In genomic region chr1:205122489-205122882, GRCh38 we compare ENCODE assay signal across 8 cellular contexts. TPM values are rescaled to one million over a fixed set of nuclear protein-coding genes. Genes with fewer than 3 reads are reported as not detected.
A peak's percentile ranks its signal among the peaks of the same experiment; 100 is the strongest.
DNase-seq lines count a peak whose midpoint lies in the region; ATAC-seq, FAIRE-seq and TF ChIP-seq lines count a peak whose summit lies in the region.

No MANE protein-coding gene starts in this region.

- H3K9me1 ChIP-seq in keratinocyte (ENCODE audit: control insufficient read depth, extremely low read depth, insufficient read depth, low read length) = no peaks in the 10 kb centered on the region

- no peaks in the 10 kb centered on the region for H3K27me3 ChIP-seq in CD4-positive, CD25-positive, alpha-beta regulatory T cell (ENCODE audit: control insufficient read depth, insufficient read depth, low read length)
- H3K27me3 ChIP-seq in keratinocyte (ENCODE audit: control insufficient read depth, extremely low read depth, insufficient read depth, low read length) = no peaks in the 10 kb centered on the region
- H3K27me3 ChIP-seq in testis = no peaks in the 10 kb centered on the region

- peaks cover 30% of the 10 kb centered on the region for H3K4me1 ChIP-seq in CD4-positive, CD25-positive, alpha-beta regulatory T cell (ENCODE audit: control insufficient read depth, insufficient read depth, low read length, poor library complexity, severe bottlenecking)
- H3K4me1 ChIP-seq in keratinocyte (ENCODE audit: control insufficient read depth, extremely low read depth, insufficient read depth, low read length) (peaks cover 15% of the 10 kb centered on the region), testis (peaks cover 13% of the 10 kb centered on the region)

- H3K9me3 ChIP-seq in CD4-positive, CD25-positive, alpha-beta regulatory T cell (ENCODE audit: control insufficient read depth in 2 of 2, low read length in 2 of 2) = no peaks in the 10 kb centered on the region
- H3K9me3 ChIP-seq in keratinocyte (ENCODE audit: control insufficient read depth, low read depth, low read length) (no peaks in the 10 kb centered on the region), testis (no peaks in the 10 kb centered on the region)

- peak overlapping the region; percentile 98 to 100 (median 100) for H3K27ac Mint-ChIP-seq in CD4-positive, CD25-positive, alpha-beta regulatory T cell
- H3K27ac Mint-ChIP-seq in activated naive CD8-positive, alpha-beta T cell treated with anti-CD3 and anti-CD28 coated beads for 36 hours = peak overlapping the region; percentile 99

- no peaks in the 10 kb centered on the region for H4K20me1 ChIP-seq in keratinocyte (ENCODE audit: control insufficient read depth, extremely low read depth, insufficient read depth, low read length)

- dilution Hi-C loops in keratinocyte (cut with MboI; ENCODE audit: extremely low pct_ligation_motif_present, low sequenced_read_pairs) = no loop called here

- intact Hi-C loops in testis (cut with DNase I; ENCODE audit: low total_unique reads) = loop anchor here (5.0 kb wide), 1 partner anchor 90 kb away; the partner anchor contains the start of gene DSTYK

- no peak for TF ChIP-seq CTCF in keratinocyte (optimal IDR thresholded peaks at IDR 0.05 in 1 of 3, IDR thresholded peaks at IDR 0.05 in 1 of 3, conservative IDR thresholded peaks at IDR 0.05 in 1 of 3; ENCODE audit: extremely low read depth in 1 of 3, insufficient read depth in 2 of 3, low read length in 3 of 3)
- no peak for TF ChIP-seq CTCF in testis (IDR thresholded peaks at IDR 0.05)

- peaks cover 6% of the 10 kb centered on the region for H3K36me3 ChIP-seq in CD4-positive, CD25-positive, alpha-beta regulatory T cell (ENCODE audit: control insufficient read depth, insufficient read depth, low read length)
- peaks cover 2 to 3% of the 10 kb centered on the region in 2 experiments for H3K36me3 ChIP-seq in keratinocyte (ENCODE audit: control insufficient read depth in 2 of 2, extremely low read depth in 1 of 2, insufficient read depth in 2 of 2, low read length in 2 of 2)
- no peaks in the 10 kb centered on the region for H3K36me3 ChIP-seq in testis (ENCODE audit: low read depth, missing control alignments)

- peak overlapping the region; percentile 99 for H2AFZ ChIP-seq in keratinocyte (ENCODE audit: control insufficient read depth, low read length)

- H3K4me1 Mint-ChIP-seq in CD4-positive, CD25-positive, alpha-beta regulatory T cell = peaks cover 21 to 59% (median 41%) of the 10 kb centered on the region in 4 donors
- H3K4me1 Mint-ChIP-seq in activated naive CD8-positive, alpha-beta T cell treated with anti-CD3 and anti-CD28 coated beads for 36 hours = peaks cover 29% of the 10 kb centered on the region

- peaks cover 39% of the 10 kb centered on the region for H3K79me2 ChIP-seq in keratinocyte (ENCODE audit: control insufficient read depth, insufficient read depth, low read length)

- peaks cover 12% of the 10 kb centered on the region for H3K36me3 Mint-ChIP-seq in CD4-positive, CD25-positive, alpha-beta regulatory T cell
- peaks cover 2% of the 10 kb centered on the region for H3K36me3 Mint-ChIP-seq in activated naive CD8-positive, alpha-beta T cell treated with anti-CD3 and anti-CD28 coated beads for 36 hours

- H3K4me3 Mint-ChIP-seq in CD4-positive, CD25-positive, alpha-beta regulatory T cell = peak overlapping the region; percentile 94 to 99 (median 96)
- peak overlapping the region; percentile 96 for H3K4me3 Mint-ChIP-seq in activated naive CD8-positive, alpha-beta T cell treated with anti-CD3 and anti-CD28 coated beads for 36 hours

- no peak for FAIRE-seq in keratinocyte (lab: Jason Lieb, UNC)
- no peak for FAIRE-seq in GM12891 (lab: Jason Lieb, UNC)

- H3K4me3 ChIP-seq in CD4-positive, CD25-positive, alpha-beta regulatory T cell (ENCODE audit: low read depth, low read length) = peak overlapping the region; percentile 98
- H3K4me3 ChIP-seq in keratinocyte (ENCODE audit: control insufficient read depth in 2 of 3, extremely low read depth in 1 of 3, insufficient read depth in 2 of 3, low read depth in 1 of 3, low read length in 3 of 3) (peak overlapping the region; percentile 75 to 90 (median 81)), testis (peak overlapping the region; percentile 84 to 98)

- no peak for ATAC-seq in CD4-positive, CD25-positive, alpha-beta regulatory T cell (ENCODE audit: low read depth in 2 of 2)
- peak; percentile 3 for ATAC-seq in HG02884 (IDR thresholded peaks at IDR 0.05; ENCODE audit: unreplicated experiment)

- no peak for DNase-seq in CD4-positive, CD25-positive, alpha-beta regulatory T cell
- no peak for DNase-seq in activated naive CD8-positive, alpha-beta T cell treated with anti-CD3 and anti-CD28 coated beads for 36 hours
- DNase-seq in keratinocyte (ENCODE audit: low read depth, low spot score) = no peak
- DNase-seq in testis = no peak
- no peak for DNase-seq in stimulated activated CD4-positive, alpha-beta T cell treated with anti-CD3 and anti-CD28 coated beads, Interleukin-4, amount 100 ng/mL, for 4 hours
- DNase-seq in medulla oblongata (ENCODE audit: extremely low spot score) = no peak
- no peak for DNase-seq in GM12891 (ENCODE audit: insufficient read length, low spot score)

- WGBS in testis, 2 donors = 20 to 22% methylated on average over 9 of the region's 9 CpGs

- H3K27me3 Mint-ChIP-seq in CD4-positive, CD25-positive, alpha-beta regulatory T cell = no peaks in the 10 kb centered on the region
- no peaks in the 10 kb centered on the region for H3K27me3 Mint-ChIP-seq in activated naive CD8-positive, alpha-beta T cell treated with anti-CD3 and anti-CD28 coated beads for 36 hours

- peak overlapping the region; percentile 77 for H3K4me2 ChIP-seq in keratinocyte (ENCODE audit: control insufficient read depth, extremely low read depth, insufficient read depth, low read depth, low read length)

- H3K9ac ChIP-seq in keratinocyte (ENCODE audit: control insufficient read depth, extremely low read depth, insufficient read depth, low read length) = peak overlapping the region; percentile 86

- H3K27ac ChIP-seq in CD4-positive, CD25-positive, alpha-beta regulatory T cell (ENCODE audit: insufficient read depth, low read length, poor library complexity, severe bottlenecking) = peak overlapping the region; percentile 95
- peak overlapping the region; percentile 96 for H3K27ac ChIP-seq in keratinocyte (ENCODE audit: control insufficient read depth, insufficient read depth, low read length)
- H3K27ac ChIP-seq in testis = peak overlapping the region; percentile 93 to 98

- no peaks in the 10 kb centered on the region for H3K9me3 Mint-ChIP-seq in CD4-positive, CD25-positive, alpha-beta regulatory T cell
- H3K9me3 Mint-ChIP-seq in activated naive CD8-positive, alpha-beta T cell treated with anti-CD3 and anti-CD28 coated beads for 36 hours = no peaks in the 10 kb centered on the region

- no peak for TF ChIP-seq POLR2A in testis (IDR thresholded peaks at IDR 0.05)
- no peak for TF ChIP-seq POLR2A in GM12891 (IDR thresholded peaks at IDR 0.05; ENCODE audit: low read depth, low read length)

TF ChIP-seq in GM12891, 5 proteins besides CTCF, POLR2A, EP300 and RAD21:
- TF ChIP-seq PAX5 (IDR thresholded peaks at IDR 0.05; ENCODE audit: insufficient read depth, low read length, severe bottlenecking) (no peak), POLR2AphosphoS5 (IDR thresholded peaks at IDR 0.05; ENCODE audit: low read depth, low read length) (no peak), POU2F2 (IDR thresholded peaks at IDR 0.05; ENCODE audit: low read depth, low read length) (no peak), TAF1 (IDR thresholded peaks at IDR 0.05; ENCODE audit: low read depth, low read length) (no peak), SPI1 (IDR thresholded peaks at IDR 0.05; ENCODE audit: low read depth, low read length) (no peak)

RNA-seq across cellular contexts. Expression of gene RBBP5, which starts 0.7 kb away (rescaled TPM):
- total RNA-seq in CD4-positive, CD25-positive, alpha-beta regulatory T cell = 18.5 TPM
- 10 to 100 TPM; 19.9 to 26.5 (median 23.6) TPM for polyA plus RNA-seq in CD4-positive, CD25-positive, alpha-beta regulatory T cell
- 10 to 100 TPM; 22.7 to 26.9 TPM for total RNA-seq in activated naive CD8-positive, alpha-beta T cell treated with anti-CD3 and anti-CD28 coated beads for 36 hours
- polyA plus RNA-seq in keratinocyte (8.8 to 12.3 TPM (median 11.1 TPM) in 3 replicates), testis (ENCODE audit: insufficient read depth, low read depth, low replicate concordance) (11.7 TPM)
- 8.8 TPM for polyA plus RNA-seq in keratinocyte (2011; ENCODE audit: low read depth)
- polyA plus RNA-seq in keratinocyte (2011; cell fraction: cytosol; rRNA removed) = 6.0 and 10.0 TPM in 2 replicates
- polyA plus RNA-seq in keratinocyte (2011; cell fraction: nucleus; rRNA removed) = 8.2 and 11.1 TPM in 2 replicates
- polyA plus RNA-seq in keratinocyte (2012; ENCODE audit: low replicate concordance) = 8.3 TPM in 2 replicates
- polyA minus RNA-seq in keratinocyte = 4.3 to 35.3 TPM (median 14.1 TPM) in 3 replicates
- polyA minus RNA-seq in keratinocyte (2011; cell fraction: cytosol; rRNA and poly(A)+ RNA removed) = 13.8 TPM
- polyA minus RNA-seq in keratinocyte (2011; cell fraction: nucleus; rRNA and poly(A)+ RNA removed) = 10.4 and 16.1 TPM in 2 replicates
- total RNA-seq in testis = 10 to 100 TPM; 19.1 to 20.3 TPM
- polyA plus RNA-seq in GM12891 (2012; ENCODE audit: low read depth, missing spikeins) = 5.2 TPM

RNA-seq across cellular contexts. Expression of gene TMEM81, which starts 38.2 kb away (rescaled TPM):
- total RNA-seq in CD4-positive, CD25-positive, alpha-beta regulatory T cell = 3.4 TPM
- polyA plus RNA-seq in CD4-positive, CD25-positive, alpha-beta regulatory T cell = 1 to 10 TPM in 1 of 4 donors, under 1 TPM in 3; 0.54 to 1.1 (median 0.57) TPM
- total RNA-seq in activated naive CD8-positive, alpha-beta T cell treated with anti-CD3 and anti-CD28 coated beads for 36 hours = 1 to 10 TPM; 1.5 to 2.4 TPM
- polyA plus RNA-seq in keratinocyte = 1.4 to 1.7 TPM (median 1.6 TPM) in 3 replicates
- 0.86 TPM for polyA plus RNA-seq in keratinocyte (2011; ENCODE audit: low read depth)
- polyA plus RNA-seq in keratinocyte (2011; cell fraction: cytosol; rRNA removed) = 0.99 and 1.3 TPM in 2 replicates
- 3.7 and 3.9 TPM in 2 replicates for polyA plus RNA-seq in keratinocyte (2011; cell fraction: nucleus; rRNA removed)
- 1.5 and 3.6 TPM in 2 replicates for polyA plus RNA-seq in keratinocyte (2012; ENCODE audit: low replicate concordance)
- polyA minus RNA-seq in keratinocyte = 0.23 to 4.6 TPM (median 2.4 TPM) in 3 replicates
- polyA minus RNA-seq in keratinocyte (2011; cell fraction: cytosol; rRNA and poly(A)+ RNA removed) = not detected
- polyA minus RNA-seq in keratinocyte (2011; cell fraction: nucleus; rRNA and poly(A)+ RNA removed) = 1.5 and 2.4 TPM in 2 replicates
- total RNA-seq in testis = 1 to 10 TPM; 5.7 to 5.9 TPM
- polyA plus RNA-seq in testis (ENCODE audit: insufficient read depth, low read depth, low replicate concordance) = 6.8 TPM
- polyA plus RNA-seq in GM12891 (2012; ENCODE audit: low read depth, missing spikeins) = 0.54 TPM
